Comparison of ENCODE assay signal across 2 cellular contexts in the genomic region with DNA sequence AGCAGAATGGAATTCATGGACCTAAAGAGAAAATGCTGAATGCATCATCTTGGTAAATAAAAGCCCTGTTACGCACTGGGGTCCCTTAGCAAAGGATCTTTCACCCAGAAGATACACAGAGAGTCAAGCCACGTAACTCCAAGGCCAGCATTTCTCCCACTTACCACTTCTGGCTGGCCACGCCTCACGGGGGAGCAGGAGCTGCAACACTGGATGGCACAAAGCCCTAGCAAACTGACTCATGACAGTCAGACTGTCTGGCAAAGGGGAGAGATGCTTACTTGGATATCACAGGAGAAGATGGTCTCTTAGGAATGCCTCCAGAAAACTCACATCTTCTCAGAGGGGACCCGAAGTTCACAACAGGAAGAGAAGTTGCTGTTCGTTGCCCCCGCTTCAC.
TF ChIP-seq lines count a peak whose summit lies in the region.

No MANE protein-coding gene starts in this region.

TF ChIP-seq in SK-N-SH, 30 proteins besides CTCF, POLR2A, EP300 and RAD21 (continued from another document):
- TF ChIP-seq USF2 (IDR thresholded peaks at IDR 0.05; ENCODE audit: borderline replicate concordance, low read depth, low read length) = no peak

TF ChIP-seq in SK-N-SH treated with all-trans-retinoic acid at 6 μM for 48 hours, 23 proteins besides CTCF, POLR2A, EP300 and RAD21 (continued from another document):
- TF ChIP-seq CSRNP3 (CRISPR knock-in tag; IDR thresholded peaks at IDR 0.05) = no peak
